In genomic region chr1:103738031-103738430, GRCh38 we compare ENCODE assay signal across 7 cellular contexts. TPM values are rescaled to one million over a fixed set of nuclear protein-coding genes. Genes with fewer than 3 reads are reported as not detected.
"Had no signal": no experiment of that assay in that cellular context is flagged by ENCODE, and none has a peak within 500 bp of the region (broad histone marks: within the 10 kb centered on the region; RNA-seq: fewer than 3 reads in every experiment).

No MANE protein-coding gene starts in this region.

RNA-seq across cellular contexts. Expression of gene AMY1C, which starts 11.7 kb away (rescaled TPM):
- total RNA-seq: GM23248, GM23338, H1, H4, H7, H9, HFFc6 had no signal
- polyA plus RNA-seq: GM23248, GM23338, H1 had no signal

RNA-seq across cellular contexts. Expression of gene AMY1B, which starts 42.0 kb away (rescaled TPM):
- total RNA-seq: GM23248, GM23338, H1, H4, H7, H9, HFFc6 had no signal
- polyA plus RNA-seq: GM23248, GM23338, H1 had no signal
